8 cellular contexts compared by ENCODE assay signal in the genomic region with DNA sequence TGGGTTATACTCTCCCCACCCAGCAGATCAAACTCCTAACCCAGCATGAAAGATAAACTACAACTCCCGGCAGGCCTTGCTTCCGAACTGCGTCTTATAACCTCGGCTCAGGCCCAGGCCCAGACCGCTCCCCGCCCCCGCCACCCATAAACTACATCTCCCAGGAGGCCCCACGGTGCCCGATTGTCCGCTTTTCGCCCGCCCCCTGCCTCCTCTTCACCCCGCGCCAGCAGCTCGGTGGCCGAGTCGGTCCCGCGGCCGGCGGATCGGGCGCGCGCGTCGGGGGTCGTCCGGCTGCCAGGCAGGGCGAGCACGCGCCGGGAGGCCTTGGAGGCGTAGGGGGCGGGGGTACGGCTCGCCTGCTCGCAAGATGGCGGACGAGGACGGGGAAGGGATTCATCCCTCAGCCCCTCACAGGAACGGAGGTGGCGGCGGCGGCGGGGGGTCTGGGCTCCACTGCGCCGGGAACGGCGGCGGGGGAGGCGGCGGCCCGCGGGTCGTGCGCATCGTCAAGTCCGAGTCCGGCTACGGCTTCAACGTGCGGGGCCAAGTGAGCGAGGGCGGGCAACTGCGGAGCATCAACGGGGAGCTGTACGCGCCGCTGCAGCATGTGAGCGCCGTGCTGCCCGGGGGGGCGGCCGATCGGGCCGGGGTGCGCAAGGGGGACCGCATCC. TPM values are rescaled to one million over a fixed set of nuclear protein-coding genes. Genes with fewer than 3 reads are reported as not detected.
DNase-seq lines count a peak whose midpoint lies in the region; ATAC-seq and TF ChIP-seq lines count a peak whose summit lies in the region.

A gene (plus strand): TSS at position 219 of the 674 bp plus-strand sequence. CDS start 152 bp downstream, at position 371.

- no peaks in the 10 kb centered on the region for H4K20me1 ChIP-seq in H9 (ENCODE audit: control insufficient read depth, insufficient read depth, insufficient read length)

- H3K4me1 ChIP-seq in ES-I3 (ENCODE audit: insufficient read depth, low read length), result peaks cover 19% of the 10 kb centered on the region
- no peaks in the 10 kb centered on the region for H3K4me1 ChIP-seq in H9 (ENCODE audit: insufficient read depth, low read length)

- H3K27ac Mint-ChIP-seq in H9, result peak within 1 kb of the TSS; percentile 91 to 93 (median 92)
- H3K27ac Mint-ChIP-seq in natural killer cell treated with Interleukin-12 subunit alpha and Interleukin-12 subunit beta and Interleukin-15 and Interleukin-18, amount 100 ng/mL, for 72 hours, result peak within 1 kb of the TSS; percentile 79 to 95

- H3K4me3 ChIP-seq in MG63, result peak within 1 kb of the TSS; percentile 89

- H2AFZ ChIP-seq in H9 (ENCODE audit: low read length), result no peak within 1 kb of the TSS

- H3K9ac ChIP-seq in ES-I3 (ENCODE audit: low read depth, low read length) (peak within 1 kb of the TSS; percentile 76), H9 (ENCODE audit: extremely low read depth, insufficient read length, low read length) (peak within 1 kb of the TSS; percentile 57)

- H3K36me3 Mint-ChIP-seq in H9 (ENCODE audit: insufficient read depth in 1 of 3, low read depth in 3 of 3), result peaks cover 2 to 5% (median 2%) of the 10 kb centered on the region in 3 experiments; a peak in 5 of 7 replicates
- peaks cover 12% of the 10 kb centered on the region for H3K36me3 Mint-ChIP-seq in natural killer cell treated with Interleukin-12 subunit alpha and Interleukin-12 subunit beta and Interleukin-15 and Interleukin-18, amount 100 ng/mL, for 72 hours

- H2AK5ac ChIP-seq in H9 (ENCODE audit: insufficient read length, low read length), result no peak within 1 kb of the TSS

- H2BK20ac ChIP-seq in H9 (ENCODE audit: low read depth, low read length, poor library complexity, severe bottlenecking), result no peak within 1 kb of the TSS

- no peak within 1 kb of the TSS for H2BK120ac ChIP-seq in H9 (ENCODE audit: low read depth, low read length, poor library complexity, severe bottlenecking)

- DNase-seq in H9 (peak; percentile 97), MG63 (peak; percentile 96), SHP77 (lab: John Stamatoyannopoulos, UW) (peak; percentile 99 to 100), fibroblast of peridontal ligament (ENCODE audit: extremely low read depth) (peak; percentile 90)
- DNase-seq in activated T-helper 9 cell treated with anti-CD3 and anti-CD28 coated beads, Interleukin-2, amount 50 U/mL, for 16 hours (ENCODE audit: low read depth), result peak; percentile 76
- peak; percentile 88 for DNase-seq in natural killer cell treated with Interleukin-12 subunit alpha and Interleukin-12 subunit beta and Interleukin-15 and Interleukin-18, amount 100 ng/mL, for 72 hours (ENCODE audit: low spot score)
- peak; percentile 86 for DNase-seq in stimulated activated naive CD8-positive, alpha-beta T cell treated with anti-CD3 and anti-CD28 coated beads, Interleukin-15, Interleukin-2, amounts not matched to agents 100 U/mL and 50 U/mL, for 24 hours

- no peak within 1 kb of the TSS for H3K23ac ChIP-seq in H9 (ENCODE audit: insufficient read length, low read depth, low read length)

- no peak within 1 kb of the TSS for H3K56ac ChIP-seq in H9 (ENCODE audit: insufficient read length, low read depth, low read length)

- peaks cover 23 to 25% of the 10 kb centered on the region in 2 experiments for H3K4me1 Mint-ChIP-seq in H9
- H3K4me1 Mint-ChIP-seq in natural killer cell treated with Interleukin-12 subunit alpha and Interleukin-12 subunit beta and Interleukin-15 and Interleukin-18, amount 100 ng/mL, for 72 hours (ENCODE audit: low read depth in 2 of 2), result peaks cover 27 to 28% of the 10 kb centered on the region in 2 donors

- H3T11ph ChIP-seq in H9 (ENCODE audit: low read length), result no peak within 1 kb of the TSS

- no CpG with 5 or more reads among the region's 79 CpGs for WGBS in H9 (ENCODE audit: extremely low coverage, insufficient read length, low lambda C conversion rate)

- H4K5ac ChIP-seq in H9 (ENCODE audit: insufficient read length, low read depth, low read length), result no peak within 1 kb of the TSS

- no peaks in the 10 kb centered on the region for H3K9me3 ChIP-seq in ES-I3 (ENCODE audit: control insufficient read depth, insufficient read depth, low read length)
- H3K9me3 ChIP-seq in H9 (ENCODE audit: control insufficient read depth, low read depth, low read length), result no peaks in the 10 kb centered on the region
- no peaks in the 10 kb centered on the region for H3K9me3 ChIP-seq in MG63

- H4K8ac ChIP-seq in H9 (replicated peaks; ENCODE audit: insufficient read length, low read depth, low read length), result no peak within 1 kb of the TSS

- H2BK5ac ChIP-seq in H9 (ENCODE audit: insufficient read length, low read length), result no peak within 1 kb of the TSS

- TF ChIP-seq CTCF in H9 (conservative IDR thresholded peaks at IDR 0.05), result no peak

- H3K14ac ChIP-seq in H9 (ENCODE audit: insufficient read depth, low read length), result peak within 1 kb of the TSS; percentile 94

- H3K9me3 Mint-ChIP-seq in H9, result peaks cover 0 to 3% of the 10 kb centered on the region in 2 experiments; a peak in 1 of 5 replicates
- H3K9me3 Mint-ChIP-seq in natural killer cell treated with Interleukin-12 subunit alpha and Interleukin-12 subunit beta and Interleukin-15 and Interleukin-18, amount 100 ng/mL, for 72 hours, result no peaks in the 10 kb centered on the region

- H2BK12ac ChIP-seq in H9 (ENCODE audit: insufficient read length, low read depth, low read length), result peak within 1 kb of the TSS; percentile 28

- H3K36me3 ChIP-seq in ES-I3 (ENCODE audit: insufficient read depth, low read length) (peaks cover 3% of the 10 kb centered on the region; the same call in 1 of the 2 replicates), MG63 (no peaks in the 10 kb centered on the region)

- peak within 1 kb of the TSS; percentile 61 for H3K18ac ChIP-seq in H9 (ENCODE audit: insufficient read length, low read depth, low read length)

- H3K79me1 ChIP-seq in H9 (ENCODE audit: insufficient read depth, low read depth, low read length, poor library complexity, severe bottlenecking), result no peaks in the 10 kb centered on the region

- no peak within 1 kb of the TSS for H3K27ac ChIP-seq in H9 (ENCODE audit: insufficient read length, low read depth, low read length)

- H3K27me3 ChIP-seq in H9 (ENCODE audit: insufficient read depth, low read length) (no peaks in the 10 kb centered on the region), MG63 (no peaks in the 10 kb centered on the region)

- H3K4me3 Mint-ChIP-seq in H9, result peak within 1 kb of the TSS; percentile 93 to 99
- H3K4me3 Mint-ChIP-seq in natural killer cell treated with Interleukin-12 subunit alpha and Interleukin-12 subunit beta and Interleukin-15 and Interleukin-18, amount 100 ng/mL, for 72 hours, result peak within 1 kb of the TSS; percentile 97

- H3K79me2 ChIP-seq in H9 (ENCODE audit: insufficient read depth, low read length), result peaks cover 5% of the 10 kb centered on the region; the same call in 1 of the 2 replicates

- ATAC-seq in natural killer cell treated with Interleukin-12 subunit alpha and Interleukin-12 subunit beta and Interleukin-15 and Interleukin-18, amount 100 ng/mL, for 72 hours, result peak; percentile 97 to 98
- ATAC-seq in stimulated activated naive CD8-positive, alpha-beta T cell treated with anti-CD3 and anti-CD28 coated beads, Interleukin-15, Interleukin-2, amounts not matched to agents 100 U/mL and 50 U/mL, for 24 hours, result peak; percentile 96

- H4K91ac ChIP-seq in H9 (ENCODE audit: insufficient read length, low read depth, low read length), result no peak within 1 kb of the TSS

- peaks cover 12% of the 10 kb centered on the region for H3K23me2 ChIP-seq in H9 (ENCODE audit: insufficient read length, low read depth, low read length, poor library complexity, severe bottlenecking)

- H3K4ac ChIP-seq in H9 (ENCODE audit: low read depth, low read length), result no peak within 1 kb of the TSS

- H2BK15ac ChIP-seq in H9 (ENCODE audit: low read depth, low read length), result no peak within 1 kb of the TSS

- peaks cover 4% of the 10 kb centered on the region; the same call in 1 of the 2 replicates for H3K27me3 Mint-ChIP-seq in H9 (ENCODE audit: low read depth)
- peaks cover 8% of the 10 kb centered on the region in 2 donors for H3K27me3 Mint-ChIP-seq in natural killer cell treated with Interleukin-12 subunit alpha and Interleukin-12 subunit beta and Interleukin-15 and Interleukin-18, amount 100 ng/mL, for 72 hours

- H3K4me2 ChIP-seq in H9 (ENCODE audit: insufficient read depth, insufficient read length, low read length), result peak within 1 kb of the TSS; percentile 91

RNA-seq across cellular contexts. Expression of the gene that starts here (rescaled TPM):
- total RNA-seq in H9 (2021), result 48.9 and 53.3 TPM in 2 replicates
- 17.1 and 44.5 TPM in 2 replicates for total RNA-seq in MG63 (2014; rRNA removed; shearing (Covaris generic); ENCODE audit: low replicate concordance)
- 10 to 100 TPM; 28.3 to 34.2 TPM for total RNA-seq in natural killer cell treated with Interleukin-12 subunit alpha and Interleukin-12 subunit beta and Interleukin-15 and Interleukin-18, amount 100 ng/mL, for 72 hours
